ENCODE assay signal across 34 cellular contexts in genomic region chr17:45961206-45961605, GRCh38. TPM values are rescaled to one million over a fixed set of nuclear protein-coding genes. Genes with fewer than 3 reads are reported as not detected.
"Had no signal": no experiment of that assay in that cellular context is flagged by ENCODE, and none has a peak within 500 bp of the region (broad histone marks: within the 10 kb centered on the region; RNA-seq: fewer than 3 reads in every experiment).

No MANE protein-coding gene starts in this region.

- H3K9me3 ChIP-seq: left ventricle myocardium inferior, neutrophil, right atrium auricular region, right lobe of liver, tibial nerve, uterus had no signal

- H3K9ac ChIP-seq: parathyroid adenoma had no signal

- H3K27ac ChIP-seq: left ventricle myocardium inferior, neutrophil, parathyroid adenoma, right atrium auricular region, right lobe of liver, tibial nerve, uterus had no signal

- H3K36me3 ChIP-seq: left ventricle myocardium inferior, neutrophil, right atrium auricular region, right lobe of liver, tibial nerve, uterus had no signal

- H3K4me2 ChIP-seq: smooth muscle cell had no signal

- DNase-seq: hypothalamus; islet precursor cell; left ventricle myocardium inferior; mesendoderm; naive B cell; occipital lobe; right lobe of liver; stimulated activated CD4-positive, alpha-beta T cell treated with anti-CD3 and anti-CD28 coated beads, Interleukin-1b, Interleukin-23, amount 100 ng/mL, for 48 hours; stimulated activated CD4-positive, alpha-beta T cell treated with anti-CD3 and anti-CD28 coated beads, Interleukin-2, amount 100 ng/mL, for 48 hours; stimulated activated CD4-positive, alpha-beta T cell treated with anti-CD3 and anti-CD28 coated beads, Interleukin-4, amount 100 ng/mL, for 4 hours; stimulated activated CD8-positive, alpha-beta memory T cell treated with anti-CD3 and anti-CD28 coated beads, Interleukin-4, amount 100 ng/mL, for 48 hours; stimulated activated naive CD4-positive, alpha-beta T cell treated with Interleukin-2 at 50 U/mL for 16 hours; stimulated activated naive CD8-positive, alpha-beta T cell treated with anti-CD3 and anti-CD28 coated beads, Interleukin-15, amount 100 ng/mL, for 72 hours; substantia nigra; uterus had no signal

- H3K27me3 ChIP-seq: right atrium auricular region, right lobe of liver, tibial nerve, uterus had no signal

- H2AFZ ChIP-seq: parathyroid adenoma had no signal

- ATAC-seq: right lobe of liver; stimulated activated memory B cell treated with anti-CD40 and anti-IgM and Interleukin-4, amounts not matched to agents 10 μg/mL and 1 μg/mL and 100 μg/mL, for 72 hours; stimulated activated naive CD8-positive, alpha-beta T cell treated with anti-CD3 and anti-CD28 coated beads, Interleukin-15, amount 100 ng/mL, for 72 hours had no signal

- H3K4me3 ChIP-seq: left ventricle myocardium inferior, lung, right atrium auricular region, right lobe of liver, smooth muscle cell, tibial nerve, uterus had no signal

- H3K4me1 ChIP-seq: parathyroid adenoma, right atrium auricular region, right lobe of liver, tibial nerve, uterus had no signal

RNA-seq across cellular contexts. Expression of gene STH, which starts 37.8 kb away (rescaled TPM):
- total RNA-seq: kidney epithelial cell, left ventricle myocardium inferior, lower leg skin, lung, mesothelial cell of epicardium, mononuclear cell, neural crest cell, osteocyte, progenitor cell of endocrine pancreas, pulmonary artery endothelial cell, renal cortical epithelial cell, right atrium auricular region, right lobe of liver, skeletal muscle tissue, smooth muscle cell, tibial nerve, ureter, uterus had no signal
- polyA plus RNA-seq: lung, smooth muscle cell, thymus had no signal
